Comparison of ENCODE assay signal across 1 cellular context in genomic region chr6:124800222-124800621, GRCh38.
TF ChIP-seq lines count a peak whose summit lies in the region.

No MANE protein-coding gene starts in this region.

TF ChIP-seq in SK-N-SH, 30 proteins besides CTCF, POLR2A, EP300 and RAD21 (continued from another document):
- TF ChIP-seq REST (IDR thresholded peaks at IDR 0.05; ENCODE audit: low read depth, low read length) (no peak), FOSL2 (IDR thresholded peaks at IDR 0.05; ENCODE audit: borderline replicate concordance, low read depth) (no peak), TEAD4 (IDR thresholded peaks at IDR 0.05; ENCODE audit: borderline replicate concordance, insufficient read depth) (no peak), RCOR1 (IDR thresholded peaks at IDR 0.05; ENCODE audit: low read length) (no peak), YY1 (IDR thresholded peaks at IDR 0.05; ENCODE audit: low read depth) (no peak), MXI1 (IDR thresholded peaks at IDR 0.05; ENCODE audit: low read depth, low read length) (no peak), RXRA (IDR thresholded peaks at IDR 0.05; ENCODE audit: borderline replicate concordance, low read depth) (no peak), MEF2A (IDR thresholded peaks at IDR 0.05; ENCODE audit: borderline replicate concordance, low read depth) (no peak), GABPA (IDR thresholded peaks at IDR 0.05; ENCODE audit: low read depth) (no peak), FOXM1 (IDR thresholded peaks at IDR 0.05; ENCODE audit: low read depth) (no peak), RFX5 (IDR thresholded peaks at IDR 0.05; ENCODE audit: low read length) (no peak), EZH2phosphoT487 (IDR thresholded peaks at IDR 0.05; ENCODE audit: borderline replicate concordance, low read depth) (no peak), PBX3 (IDR thresholded peaks at IDR 0.05) (no peak), TAF1 (IDR thresholded peaks at IDR 0.05; ENCODE audit: borderline replicate concordance, low read depth, low read length) (no peak), POLR2AphosphoS5 (IDR thresholded peaks at IDR 0.05; ENCODE audit: low read depth, low read length) (no peak), FOXJ3 (CRISPR knock-in tag; IDR thresholded peaks at IDR 0.05) (no peak)
